19 cellular contexts compared by ENCODE assay signal in genomic region chr14:36455241-36455627, GRCh38.
"Had no signal": no experiment of that assay in that cellular context is flagged by ENCODE, and none has a peak within 500 bp of the region (broad histone marks: within the 10 kb centered on the region; RNA-seq: fewer than 3 reads in every experiment).

No MANE protein-coding gene starts in this region.

- DNase-seq: effector CD4-positive, alpha-beta T cell; endodermal cell; erythroblast; foreskin keratinocyte; kidney; left colon; mammary epithelial cell; naive thymus-derived CD8-positive, alpha-beta T cell; posterior cingulate gyrus; small intestine; stimulated activated CD4-positive, alpha-beta T cell treated with anti-CD3 and anti-CD28 coated beads, Interleukin-12 subunit alpha, Interleukin-12 subunit beta, amount 100 ng/mL, for 4 hours; stimulated activated naive CD4-positive, alpha-beta T cell; stomach; substantia nigra; trophoblast cell; uterus had no signal

- ATAC-seq: foreskin keratinocyte; naive thymus-derived CD8-positive, alpha-beta T cell had no signal

- H3K4me1 Mint-ChIP-seq: naive thymus-derived CD8-positive, alpha-beta T cell had no signal

- H3K27ac ChIP-seq: coronary artery, foreskin keratinocyte, right atrium auricular region, stomach, thoracic aorta, uterus had no signal

- H3K9me3 ChIP-seq: right atrium auricular region, stomach, thoracic aorta, uterus had no signal

- H3K27me3 ChIP-seq: foreskin keratinocyte, right atrium auricular region, stomach, uterus had no signal

- H3K36me3 ChIP-seq: right atrium auricular region, stomach, thoracic aorta, uterus had no signal

- H3K4me3 Mint-ChIP-seq: endodermal cell; naive thymus-derived CD8-positive, alpha-beta T cell had no signal

- H3K4me3 ChIP-seq: coronary artery, right atrium auricular region, stomach, thoracic aorta, uterus had no signal

- H3K27ac Mint-ChIP-seq: endodermal cell; naive thymus-derived CD8-positive, alpha-beta T cell had no signal

- H3K36me3 Mint-ChIP-seq: naive thymus-derived CD8-positive, alpha-beta T cell had no signal

- H3K4me1 ChIP-seq: foreskin keratinocyte, right atrium auricular region, stomach, uterus had no signal

- H3K9me3 Mint-ChIP-seq: endodermal cell had no signal
